Comparison of ENCODE assay signal across 1 cellular context in genomic region chr19:52691737-52692136, GRCh38.
TF ChIP-seq lines count a peak whose summit lies in the region.

No MANE protein-coding gene starts in this region.

TF ChIP-seq in GM23338, 12 proteins besides CTCF, POLR2A, EP300 and RAD21 (continued from another document):
- TF ChIP-seq ZNF462 (CRISPR knock-in tag; IDR thresholded peaks at IDR 0.05): no peak
- no peak for TF ChIP-seq STAT1 (IDR thresholded peaks at IDR 0.05; ENCODE audit: unreplicated experiment)
- no peak for TF ChIP-seq JUNB (IDR thresholded peaks at IDR 0.05; ENCODE audit: unreplicated experiment)
- no peak for TF ChIP-seq REST (IDR thresholded peaks at IDR 0.05; ENCODE audit: unreplicated experiment)
- no peak for TF ChIP-seq EZH2 (IDR thresholded peaks at IDR 0.05; ENCODE audit: low read depth, unreplicated experiment)
